ENCODE assay signal across 33 cellular contexts in genomic region chr21:43954896-43955295, GRCh38.
"Had no signal": no experiment of that assay in that cellular context is flagged by ENCODE, and none has a peak within 500 bp of the region (broad histone marks: within the 10 kb centered on the region; RNA-seq: fewer than 3 reads in every experiment).

No MANE protein-coding gene starts in this region.

- H3K27ac ChIP-seq: adrenal gland, body of pancreas, brain microvascular endothelial cell, breast epithelium, VCaP had no signal

- H3K4me3 ChIP-seq: adrenal gland, body of pancreas, breast epithelium had no signal

- H3K9me3 ChIP-seq: adrenal gland, body of pancreas, breast epithelium had no signal

- H3K27me3 ChIP-seq: adrenal gland, body of pancreas, brain microvascular endothelial cell, breast epithelium had no signal

- ATAC-seq: activated CD8-positive, alpha-beta T cell treated with anti-CD3 and anti-CD28 coated beads for 36 hours; activated naive CD4-positive, alpha-beta T cell treated with anti-CD3 and anti-CD28 coated beads, Interleukin-2, amount 50 U/mL, for 72 hours; activated T-cell treated with anti-CD3 and anti-CD28 coated beads, Interleukin-2, amount 50 U/mL, for 4 hours; activated T-cell treated with anti-CD3 and anti-CD28 coated beads, Interleukin-2, amount 50 U/mL, for 72 hours; activated T-helper 17 cell treated with anti-CD3 and anti-CD28 coated beads, Interleukin-2, amount 50 U/mL, for 72 hours; body of pancreas had no signal

- H3K36me3 ChIP-seq: brain microvascular endothelial cell, breast epithelium had no signal

- DNase-seq: activated B cell treated with CpG ODN at 0.5 μM for 24 hours; activated CD4-positive, alpha-beta memory T cell treated with anti-CD3 and anti-CD28 coated beads for 36 hours; activated CD4-positive, alpha-beta T cell treated with anti-CD3 and anti-CD28 coated beads for 4 hours; activated CD4-positive, alpha-beta T cell treated with anti-CD3 and anti-CD28 coated beads, Interleukin-2, amount 10 ng/mL, durations not matched to agents 24 days and 14 days; activated CD4-positive, alpha-beta T cell treated with anti-CD3 and anti-CD28 coated beads, Interleukin-2, amount 50 U/mL, for 1 hour; activated CD4-positive, alpha-beta T cell treated with anti-CD3 and anti-CD28 coated beads, Interleukin-2, amount 50 U/mL, for 4 hours; activated CD4-positive, CD25-positive, alpha-beta regulatory T cell treated with anti-CD3 and anti-CD28 coated beads, Interleukin-2, amount 50 U/mL, for 72 hours; activated CD8-positive, alpha-beta memory T cell treated with anti-CD3 and anti-CD28 coated beads, Interleukin-2, amount 50 U/mL, for 4 hours; activated CD8-positive, alpha-beta T cell treated with anti-CD3 and anti-CD28 coated beads for 36 hours; activated effector memory CD4-positive, alpha-beta T cell treated with anti-CD3 and anti-CD28 coated beads, Interleukin-2, amount 50 U/mL, for 16 hours; activated gamma-delta T cell treated with Interleukin-2 at 50 U/mL for 16 hours; activated naive CD4-positive, alpha-beta T cell; activated naive CD4-positive, alpha-beta T cell treated with anti-CD3 and anti-CD28 coated beads for 36 hours; activated naive CD4-positive, alpha-beta T cell treated with anti-CD3 and anti-CD28 coated beads, Interleukin-2, amount 50 U/mL, for 16 hours; activated naive CD8-positive, alpha-beta T cell treated with anti-CD3 and anti-CD28 coated beads for 36 hours; activated T-cell treated with anti-CD3 and anti-CD28 coated beads for 4 hours; activated T-cell treated with anti-CD3 and anti-CD28 coated beads, Interleukin-2, amount 50 U/mL, for 1 hour; activated T-cell treated with anti-CD3 and anti-CD28 coated beads, Interleukin-2, amount 50 U/mL, for 4 hours; activated T-cell treated with anti-CD3 and anti-CD28 coated beads, Interleukin-2, amount 50 U/mL, for 72 hours; adrenal gland; amniotic stem cell; aorta; body of pancreas; brain microvascular endothelial cell; caudate nucleus; SW 1271; T-helper 1 cell; T-helper 2 cell; T-helper 9 cell had no signal
